In the genomic region with DNA sequence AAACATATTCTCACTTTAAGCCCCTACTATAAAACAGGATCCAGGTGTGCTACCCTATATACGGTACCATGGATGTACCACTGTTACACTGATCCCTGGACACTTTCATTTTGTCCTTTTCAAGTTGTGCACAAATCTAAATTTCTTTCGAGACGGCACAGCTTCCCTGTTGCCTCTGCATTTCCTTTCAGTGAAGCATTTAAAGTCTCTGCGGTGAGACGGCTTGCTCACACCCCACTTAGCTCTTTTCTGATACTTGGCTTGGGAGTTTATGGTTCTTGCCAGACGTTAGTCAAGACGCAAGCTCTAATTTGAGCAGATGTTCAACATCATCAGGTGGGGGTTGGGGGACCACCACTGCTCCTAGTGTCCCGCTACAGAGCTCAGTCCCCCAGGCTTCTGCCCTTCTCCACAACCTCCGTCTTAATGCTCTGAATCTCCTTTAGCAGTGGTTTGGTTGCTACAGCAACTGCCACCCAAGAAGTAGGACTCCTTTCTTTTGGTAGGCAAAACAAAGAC, we compare ENCODE assay signal across 13 cellular contexts. TPM values are rescaled to one million over a fixed set of nuclear protein-coding genes. Genes with fewer than 3 reads are reported as not detected.
DNase-seq lines count a peak whose midpoint lies in the region; ATAC-seq and TF ChIP-seq lines count a peak whose summit lies in the region.
"Had no signal": no experiment of that assay in that cellular context is flagged by ENCODE, and none has a peak within 500 bp of the region (broad histone marks: within the 10 kb centered on the region; RNA-seq: fewer than 3 reads in every experiment).

No MANE protein-coding gene starts in this region.

- no peaks in the 10 kb centered on the region for H3K9me3 Mint-ChIP-seq in activated naive CD8-positive, alpha-beta T cell treated with anti-CD3 and anti-CD28 coated beads for 36 hours

- H3K27ac ChIP-seq in mesendoderm (ENCODE audit: low read depth, low read length): no peak overlapping the region
- H3K27ac ChIP-seq: neutrophil had no signal

- no peak overlapping the region for H3K23ac ChIP-seq in mesendoderm (ENCODE audit: low read length)

- no CpG with 5 or more reads among the region's 9 CpGs for WGBS in mesendoderm (ENCODE audit: extremely low coverage, insufficient coverage, low lambda C conversion rate)

- H3K27me3 Mint-ChIP-seq in activated naive CD8-positive, alpha-beta T cell treated with anti-CD3 and anti-CD28 coated beads for 36 hours: no peaks in the 10 kb centered on the region

- no peaks in the 10 kb centered on the region for H3K27me3 ChIP-seq in mesendoderm (ENCODE audit: insufficient read depth, low read length, poor library complexity)
- H3K27me3 ChIP-seq: neutrophil had no signal

- H3K18ac ChIP-seq in mesendoderm (ENCODE audit: low read length): no peak overlapping the region

- H3K79me2 ChIP-seq in mesendoderm (ENCODE audit: control insufficient read depth, insufficient read depth, low read length): no peaks in the 10 kb centered on the region

- no peaks in the 10 kb centered on the region for H3K79me1 ChIP-seq in mesendoderm (ENCODE audit: low read length)

- H3K36me3 ChIP-seq in mesendoderm (ENCODE audit: control insufficient read depth, insufficient read depth, low read length): no peaks in the 10 kb centered on the region

- peaks cover 17% of the 10 kb centered on the region for H3K4me1 Mint-ChIP-seq in activated naive CD8-positive, alpha-beta T cell treated with anti-CD3 and anti-CD28 coated beads for 36 hours

- no peak overlapping the region for H3K4me2 ChIP-seq in mesendoderm (ENCODE audit: low read length)

- peak; percentile 44 for ATAC-seq in GM21723 (IDR thresholded peaks at IDR 0.05; ENCODE audit: unreplicated experiment)
- no peak for ATAC-seq in HG03045 (IDR thresholded peaks at IDR 0.05; ENCODE audit: unreplicated experiment)
- ATAC-seq: GM12878 had no signal

- no peak overlapping the region for H4K8ac ChIP-seq in mesendoderm (ENCODE audit: low read depth, low read length)

- H3K4me1 ChIP-seq in mesendoderm (ENCODE audit: control insufficient read depth, low read depth, low read length): no peaks in the 10 kb centered on the region

- no peak overlapping the region for H2BK120ac ChIP-seq in mesendoderm (ENCODE audit: low read depth, low read length)

- no peak overlapping the region for H3K4ac ChIP-seq in mesendoderm (ENCODE audit: low read depth, low read length)

- no peak overlapping the region for H3K27ac Mint-ChIP-seq in activated naive CD8-positive, alpha-beta T cell treated with anti-CD3 and anti-CD28 coated beads for 36 hours

- DNase-seq in AG10803 (ENCODE audit: low read depth): peak; percentile 34
- DNase-seq in activated naive CD8-positive, alpha-beta T cell treated with anti-CD3 and anti-CD28 coated beads for 36 hours: no peak
- DNase-seq in mesendoderm: no peak
- DNase-seq in NCI-H446 treated with DMSO at 0.1 percent for 48 hours (lab: John Stamatoyannopoulos, UW): no peak
- DNase-seq in SHP77 (lab: John Stamatoyannopoulos, UW): no peak
- no peak for DNase-seq in NCI-H1694 treated with DMSO at 0.1 percent for 48 hours (lab: John Stamatoyannopoulos, UW)
- DNase-seq: NCI-H510A treated with DMSO at 0.1 percent for 48 hours; stimulated activated CD4-positive, alpha-beta T cell treated with anti-CD3 and anti-CD28 coated beads, Interleukin-1b, Interleukin-23, amount 100 ng/mL, for 48 hours had no signal

- no peak overlapping the region for H2BK15ac ChIP-seq in mesendoderm (replicated peaks; ENCODE audit: low read depth)

- H3K36me3 Mint-ChIP-seq in activated naive CD8-positive, alpha-beta T cell treated with anti-CD3 and anti-CD28 coated beads for 36 hours: peaks cover 12% of the 10 kb centered on the region

- H2AK5ac ChIP-seq in mesendoderm (ENCODE audit: low read length): no peak overlapping the region

- peak overlapping the region; percentile 20 for H3K56ac ChIP-seq in mesendoderm (ENCODE audit: low read length)

- H3K4me3 Mint-ChIP-seq in activated naive CD8-positive, alpha-beta T cell treated with anti-CD3 and anti-CD28 coated beads for 36 hours: peak overlapping the region; percentile 19

- TF ChIP-seq CTCF in AG10803 (conservative IDR thresholded peaks at IDR 0.05; ENCODE audit: low read length): no peak

- H2BK5ac ChIP-seq in mesendoderm (ENCODE audit: low read length): no peak overlapping the region

- H4K5ac ChIP-seq in mesendoderm (ENCODE audit: low read length): no peak overlapping the region

- H3K4me3 ChIP-seq in AG10803 (ENCODE audit: low read length) (peak overlapping the region; percentile 2; the same call in 1 of the 2 replicates), mesendoderm (ENCODE audit: low read length) (no peak overlapping the region)
- H3K4me3 ChIP-seq: GM12878 had no signal

- no peak overlapping the region for H3K9ac ChIP-seq in mesendoderm (ENCODE audit: low read length)

RNA-seq across cellular contexts. Expression of a gene that starts 15.8 kb away (rescaled TPM):
- not detected for total RNA-seq in activated naive CD8-positive, alpha-beta T cell treated with anti-CD3 and anti-CD28 coated beads for 36 hours
- polyA plus RNA-seq in mesendoderm (2013, experiment 1 of 2): 1.1 TPM
- polyA plus RNA-seq in mesendoderm (2013, experiment 2 of 2): 1.1 TPM
- total RNA-seq: GM12878; T-helper 1 cell treated with Interleukin-12 subunit alpha and Interleukin-12 subunit beta and Interleukin-4 antibody, amounts not matched to agents 30 ng/mL and 1 ng/mL, for 36 hours had no signal
